23 cellular contexts compared by ENCODE assay signal in genomic region chr19:36745870-36746269, GRCh38.
"Had no signal": no experiment of that assay in that cellular context is flagged by ENCODE, and none has a peak within 500 bp of the region (broad histone marks: within the 10 kb centered on the region; RNA-seq: fewer than 3 reads in every experiment).

No MANE protein-coding gene starts in this region.

- ATAC-seq: activated naive CD4-positive, alpha-beta T cell treated with anti-CD3 and anti-CD28 coated beads, Interleukin-2, amount 50 U/mL, for 72 hours; activated T-helper 17 cell treated with anti-CD3 and anti-CD28 coated beads, Interleukin-2, amount 50 U/mL, for 72 hours; left lung; natural killer cell treated with Interleukin-12 subunit alpha and Interleukin-12 subunit beta and Interleukin-15 and Interleukin-18, amount 100 ng/mL, for 72 hours; psoas muscle had no signal

- H3K4me1 ChIP-seq: adrenal gland, ascending aorta, left lung, psoas muscle, right atrium auricular region, tibial artery had no signal

- H3K27me3 ChIP-seq: adrenal gland, ascending aorta, brain microvascular endothelial cell, left lung, neutrophil, ovary, right atrium auricular region, tibial artery had no signal

- FAIRE-seq: colon, urothelium cell line had no signal

- H3K27me3 Mint-ChIP-seq: activated T-cell treated with anti-CD3 and anti-CD28 coated beads, Interleukin-2, amount 50 U/mL, for 24 hours; activated T-helper 17 cell treated with anti-CD3 and anti-CD28 coated beads, Interleukin-2, amount 50 U/mL, for 72 hours; central memory CD8-positive, alpha-beta T cell; natural killer cell treated with Interleukin-12 subunit alpha and Interleukin-12 subunit beta and Interleukin-15 and Interleukin-18, amount 100 ng/mL, for 72 hours; stimulated activated naive CD8-positive, alpha-beta T cell treated with anti-CD3 and anti-CD28 coated beads, Interleukin-15, Interleukin-2, amounts not matched to agents 100 ng/mL and 50 ng/mL, for 24 hours had no signal

- DNase-seq: activated CD4-positive, alpha-beta T cell treated with anti-CD3 and anti-CD28 coated beads for 1 hour; activated CD4-positive, alpha-beta T cell treated with anti-CD3 and anti-CD28 coated beads, Interleukin-2, amount 50 U/mL, for 1 hour; activated T-cell treated with anti-CD3 and anti-CD28 coated beads, Interleukin-2, amount 50 U/mL, for 24 hours; adrenal gland; brain microvascular endothelial cell; erythroblast; foreskin fibroblast; left lung; ovary; psoas muscle; stimulated activated CD4-positive, alpha-beta T cell treated with anti-CD3 and anti-CD28 coated beads, Interleukin-12 subunit alpha, Interleukin-12 subunit beta, amount 100 ng/mL, for 4 hours; T-helper 9 cell; tibial artery had no signal

- H3K4me1 Mint-ChIP-seq: activated T-helper 17 cell treated with anti-CD3 and anti-CD28 coated beads, Interleukin-2, amount 50 U/mL, for 72 hours; central memory CD8-positive, alpha-beta T cell had no signal

- H3K4me3 ChIP-seq: adrenal gland, ascending aorta, left lung, ovary, psoas muscle, right atrium auricular region, tibial artery had no signal

- H3K27ac Mint-ChIP-seq: activated naive CD4-positive, alpha-beta T cell treated with anti-CD3 and anti-CD28 coated beads, Interleukin-2, amount 50 U/mL, for 72 hours; activated T-cell treated with anti-CD3 and anti-CD28 coated beads, Interleukin-2, amount 50 U/mL, for 24 hours; activated T-helper 17 cell treated with anti-CD3 and anti-CD28 coated beads, Interleukin-2, amount 50 U/mL, for 72 hours; natural killer cell treated with Interleukin-12 subunit alpha and Interleukin-12 subunit beta and Interleukin-15 and Interleukin-18, amount 100 ng/mL, for 72 hours; stimulated activated naive CD8-positive, alpha-beta T cell treated with anti-CD3 and anti-CD28 coated beads, Interleukin-15, Interleukin-2, amounts not matched to agents 100 ng/mL and 50 ng/mL, for 24 hours had no signal

- H3K4me3 Mint-ChIP-seq: activated T-cell treated with anti-CD3 and anti-CD28 coated beads, Interleukin-2, amount 50 U/mL, for 24 hours; activated T-helper 17 cell treated with anti-CD3 and anti-CD28 coated beads, Interleukin-2, amount 50 U/mL, for 72 hours; central memory CD8-positive, alpha-beta T cell; natural killer cell treated with Interleukin-12 subunit alpha and Interleukin-12 subunit beta and Interleukin-15 and Interleukin-18, amount 100 ng/mL, for 72 hours; stimulated activated naive CD8-positive, alpha-beta T cell treated with anti-CD3 and anti-CD28 coated beads, Interleukin-15, Interleukin-2, amounts not matched to agents 100 ng/mL and 50 ng/mL, for 24 hours had no signal

- H3K27ac ChIP-seq: adrenal gland, ascending aorta, brain microvascular endothelial cell, left lung, neutrophil, ovary, psoas muscle, right atrium auricular region, tibial artery had no signal
